ENCODE assay signal across 12 cellular contexts in genomic region chr2:65231121-65231520, GRCh38. TPM values are rescaled to one million over a fixed set of nuclear protein-coding genes. Genes with fewer than 3 reads are reported as not detected.
DNase-seq lines count a peak whose midpoint lies in the region; ATAC-seq and TF ChIP-seq lines count a peak whose summit lies in the region.
"Had no signal": no experiment of that assay in that cellular context is flagged by ENCODE, and none has a peak within 500 bp of the region (broad histone marks: within the 10 kb centered on the region; RNA-seq: fewer than 3 reads in every experiment).

No MANE protein-coding gene starts in this region.

- intact Hi-C loops in posterior cingulate gyrus (cut with DNase I) = no loop called here

- H4K20me1 ChIP-seq in OCI-LY1 (ENCODE audit: insufficient read depth, low read length) (no peaks in the 10 kb centered on the region), osteoblast (ENCODE audit: insufficient read depth, low read length) (peaks cover 32% of the 10 kb centered on the region)

- H2AFZ ChIP-seq in OCI-LY1 (ENCODE audit: low read length) (no peak overlapping the region), osteoblast (ENCODE audit: low read length) (no peak overlapping the region)

- no peaks in the 10 kb centered on the region for H3K9me3 ChIP-seq in OCI-LY1 (ENCODE audit: low read length)
- no peaks in the 10 kb centered on the region for H3K9me3 ChIP-seq in osteoblast (ENCODE audit: low read depth, low read length)
- H3K9me3 ChIP-seq: upper lobe of left lung had no signal

- H3K36me3 ChIP-seq in OCI-LY1 (ENCODE audit: insufficient read depth, low read length) (peaks cover 33% of the 10 kb centered on the region), osteoblast (ENCODE audit: insufficient read depth, low read length) (peaks cover 31% of the 10 kb centered on the region)

- DNase-seq in SIG-M5 treated with dmso at 0.1 percent for 504 hours (lab: John Stamatoyannopoulos, UW; ENCODE audit: unreplicated experiment) (peak; percentile 30), SIG-M5 (lab: John Stamatoyannopoulos, UW) (no peak), osteoblast (ENCODE audit: insufficient read length, low spot score, missing footprints) (peak; percentile 76), posterior cingulate gyrus (no peak)
- no peak for DNase-seq in central memory CD8-positive, alpha-beta T cell (ENCODE audit: low spot score in 2 of 2)
- DNase-seq: 8988T; activated effector memory CD4-positive, alpha-beta T cell treated with Interleukin-2 at 50 U/mL for 16 hours; NCI-H2081 treated with DMSO at 0.1 percent for 48 hours; upper lobe of left lung had no signal

- no peaks in the 10 kb centered on the region for H3K9me3 Mint-ChIP-seq in central memory CD8-positive, alpha-beta T cell

- H3K27ac ChIP-seq in OCI-LY1 (ENCODE audit: low read depth, low read length, poor library complexity, severe bottlenecking) (no peak overlapping the region), osteoblast (ENCODE audit: low read depth, low read length) (peak overlapping the region; percentile 98)

- peak overlapping the region; percentile 100 for H3K27ac Mint-ChIP-seq in central memory CD8-positive, alpha-beta T cell (ENCODE audit: low read depth)

- H3K4me2 ChIP-seq in OCI-LY1 (ENCODE audit: low read length) (peak overlapping the region; percentile 89; the same call in 1 of the 2 replicates), osteoblast (ENCODE audit: insufficient read depth, low read length) (peak overlapping the region; percentile 70)

- H3K27me3 ChIP-seq in OCI-LY1 (ENCODE audit: insufficient read depth, low read length) (no peaks in the 10 kb centered on the region), osteoblast (ENCODE audit: insufficient read depth, low read length) (no peaks in the 10 kb centered on the region)
- H3K27me3 ChIP-seq: upper lobe of left lung had no signal

- TF ChIP-seq CTCF in OCI-LY1 (IDR thresholded peaks at IDR 0.05; ENCODE audit: low read length) (no peak), osteoblast (IDR thresholded peaks at IDR 0.05; ENCODE audit: extremely low read depth, low read depth, low read length) (no peak)

- ATAC-seq in central memory CD8-positive, alpha-beta T cell (replicated peaks; ENCODE audit: extremely low read depth, poor library complexity, severe bottlenecking) = no peak
- ATAC-seq in GM18867 (IDR thresholded peaks at IDR 0.05; ENCODE audit: unreplicated experiment) (no peak), GM21825 (IDR thresholded peaks at IDR 0.05; ENCODE audit: unreplicated experiment) (no peak)

- H3K4me3 ChIP-seq in OCI-LY1 (ENCODE audit: low read depth, low read length, poor library complexity, severe bottlenecking) = no peak overlapping the region
- H3K4me3 ChIP-seq in osteoblast (ENCODE audit: insufficient read depth, low read length) = no peak overlapping the region
- H3K4me3 ChIP-seq: upper lobe of left lung had no signal

- peaks cover 89% of the 10 kb centered on the region for H3K79me2 ChIP-seq in OCI-LY1 (ENCODE audit: insufficient read depth, low read length)
- peaks cover 80% of the 10 kb centered on the region for H3K79me2 ChIP-seq in osteoblast (ENCODE audit: insufficient read depth, low read length)

- no peaks in the 10 kb centered on the region for H3K9me2 ChIP-seq in OCI-LY1 (ENCODE audit: low read depth, low read length)

- H3K4me1 ChIP-seq in OCI-LY1 (ENCODE audit: insufficient read depth, low read length, severe bottlenecking) (peaks cover 44% of the 10 kb centered on the region), osteoblast (ENCODE audit: insufficient read depth, low read length) (peaks cover 51% of the 10 kb centered on the region)

- H3K4me3 Mint-ChIP-seq in central memory CD8-positive, alpha-beta T cell = peak overlapping the region; percentile 100

- peaks cover 51% of the 10 kb centered on the region for H3K4me1 Mint-ChIP-seq in central memory CD8-positive, alpha-beta T cell

- H3K27me3 Mint-ChIP-seq in central memory CD8-positive, alpha-beta T cell = no peaks in the 10 kb centered on the region

- no peaks in the 10 kb centered on the region for H3F3A ChIP-seq in OCI-LY1 (ENCODE audit: insufficient read depth, low read length)

- H3K36me3 Mint-ChIP-seq in central memory CD8-positive, alpha-beta T cell (ENCODE audit: insufficient read depth) = peaks cover 39% of the 10 kb centered on the region

- no peak overlapping the region for H3K9ac ChIP-seq in OCI-LY1 (ENCODE audit: low read length)

RNA-seq across cellular contexts. Expression of gene ACTR2, which starts 3.5 kb away (rescaled TPM):
- total RNA-seq in osteoblast = 110 and 114 TPM in 2 replicates

Comparison
In these comparisons a context has a peak if more than half of its experiments do, and no peak if none do; other contexts are left out.
1. DNase-seq: peak in SIG-M5 treated with dmso at 0.1 percent for 504 hours (single experiment) and osteoblast (single experiment); none in SIG-M5 (single experiment), central memory CD8-positive, alpha-beta T cell (0 of 2) and posterior cingulate gyrus (0 of 10).